In genomic region chr17:17860761-17861107, GRCh38 we compare ENCODE assay signal across 1 cellular context.
TF ChIP-seq lines count a peak whose summit lies in the region.

No MANE protein-coding gene starts in this region.

TF ChIP-seq in HepG2, 621 proteins besides CTCF, POLR2A, EP300 and RAD21:
- no peak for TF ChIP-seq USF2 (IDR thresholded peaks at IDR 0.05; ENCODE audit: low read depth, low read length)
- no peak for TF ChIP-seq USF2 (CRISPR knock-in tag; IDR thresholded peaks at IDR 0.05; ENCODE audit: borderline replicate concordance)
- no peak for TF ChIP-seq ATF1 (CRISPR knock-in tag; IDR thresholded peaks at IDR 0.05)
- TF ChIP-seq ZNF333 (CRISPR knock-in tag; IDR thresholded peaks at IDR 0.05; ENCODE audit: borderline replicate concordance): no peak
- no peak for TF ChIP-seq ZGPAT (CRISPR knock-in tag; IDR thresholded peaks at IDR 0.05)
- TF ChIP-seq TFAP4 (IDR thresholded peaks at IDR 0.05; ENCODE audit: borderline replicate concordance, low read depth): no peak
- TF ChIP-seq TCF12 (IDR thresholded peaks at IDR 0.05): no peak
- TF ChIP-seq TCF12 (CRISPR knock-in tag; IDR thresholded peaks at IDR 0.05): no peak
- TF ChIP-seq NRL (CRISPR knock-in tag; IDR thresholded peaks at IDR 0.05; ENCODE audit: borderline replicate concordance): no peak
- TF ChIP-seq, protein P1, sequence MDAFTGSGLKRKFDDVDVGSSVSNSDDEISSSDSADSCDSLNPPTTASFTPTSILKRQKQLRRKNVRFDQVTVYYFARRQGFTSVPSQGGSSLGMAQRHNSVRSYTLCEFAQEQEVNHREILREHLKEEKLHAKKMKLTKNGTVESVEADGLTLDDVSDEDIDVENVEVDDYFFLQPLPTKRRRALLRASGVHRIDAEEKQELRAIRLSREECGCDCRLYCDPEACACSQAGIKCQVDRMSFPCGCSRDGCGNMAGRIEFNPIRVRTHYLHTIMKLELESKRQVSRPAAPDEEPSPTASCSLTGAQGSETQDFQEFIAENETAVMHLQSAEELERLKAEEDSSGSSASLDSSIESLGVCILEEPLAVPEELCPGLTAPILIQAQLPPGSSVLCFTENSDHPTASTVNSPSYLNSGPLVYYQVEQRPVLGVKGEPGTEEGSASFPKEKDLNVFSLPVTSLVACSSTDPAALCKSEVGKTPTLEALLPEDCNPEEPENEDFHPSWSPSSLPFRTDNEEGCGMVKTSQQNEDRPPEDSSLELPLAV (CRISPR knock-in tag; conservative IDR thresholded peaks at IDR 0.05; ENCODE audit: low read depth): no peak
- TF ChIP-seq PITX1 (CRISPR knock-in tag; IDR thresholded peaks at IDR 0.05): no peak
- TF ChIP-seq ZFY (CRISPR knock-in tag; IDR thresholded peaks at IDR 0.05): no peak
- no peak for TF ChIP-seq ZNF761 (CRISPR knock-in tag; conservative IDR thresholded peaks at IDR 0.05)
- no peak for TF ChIP-seq EHMT2 (IDR thresholded peaks at IDR 0.05; ENCODE audit: borderline replicate concordance, low read depth, low read length)
TF ChIP-seq in HepG2: peak in this region for 0.
